ENCODE assay signal across 11 cellular contexts in genomic region chr3:150078983-150079739, GRCh38.
DNase-seq lines count a peak whose midpoint lies in the region; ATAC-seq, FAIRE-seq and TF ChIP-seq lines count a peak whose summit lies in the region.
"Had no signal": no experiment of that assay in that cellular context is flagged by ENCODE, and none has a peak within 500 bp of the region (broad histone marks: within the 10 kb centered on the region; RNA-seq: fewer than 3 reads in every experiment).

No MANE protein-coding gene starts in this region.

- no peak overlapping the region for H3K9ac ChIP-seq in H1 (replicated peaks in 1 of 4; ENCODE audit: extremely low read depth in 1 of 4, low read depth in 3 of 4, low read length in 3 of 4)

- H2AK5ac ChIP-seq in H1 (ENCODE audit: low read depth, low read length): no peak overlapping the region

- peak overlapping the region; percentile 26 for H3K56ac ChIP-seq in H1 (replicated peaks; ENCODE audit: insufficient read length, low read depth, low read length)

- no peak overlapping the region for H2AFZ ChIP-seq in H1 (ENCODE audit: low read length)
- H2AFZ ChIP-seq in osteoblast (ENCODE audit: low read length): peak overlapping the region; percentile 82

- H3K18ac ChIP-seq in H1 (ENCODE audit: extremely low read depth, low read length): 0 out of 2 replicates have a peak overlapping the region, but pooled peaks have one; percentile 9

- H3K79me2 ChIP-seq in H1 (ENCODE audit: control insufficient read depth in 1 of 2, insufficient read depth in 2 of 2, low read length in 2 of 2) (no peaks in the 10 kb centered on the region), osteoblast (ENCODE audit: insufficient read depth, low read length) (no peaks in the 10 kb centered on the region)

- POLR2A ChIA-PET in H1 (lab: Charles Lee; ENCODE audit: partially characterized antibody): interaction anchor here (0.9 kb wide), 1 partner anchor 109 kb away, joined by 3 read pairs; no protein-coding TSS in a partner anchor

- no peak overlapping the region for H3K14ac ChIP-seq in H1 (ENCODE audit: insufficient read length)

- no peak for TF ChIP-seq CTCF in H1 (IDR thresholded peaks at IDR 0.05; ENCODE audit: control extremely low read depth in 1 of 3, insufficient read depth in 1 of 3, low read depth in 1 of 3, low read length in 3 of 3)
- no peak for TF ChIP-seq CTCF in osteoblast (IDR thresholded peaks at IDR 0.05; ENCODE audit: extremely low read depth, low read depth, low read length)
- no peak for TF ChIP-seq CTCF in testis (IDR thresholded peaks at IDR 0.05)

- no peak overlapping the region for H3K23ac ChIP-seq in H1 (ENCODE audit: insufficient read length)

- H2BK5ac ChIP-seq in H1 (ENCODE audit: low read depth, low read length): no peak overlapping the region

- H2BK120ac ChIP-seq in H1 (replicated peaks; ENCODE audit: low read depth, low read length): no peak overlapping the region

- TF ChIP-seq POLR2A in H1 (IDR thresholded peaks at IDR 0.05; ENCODE audit: control extremely low read depth in 1 of 2, low read depth in 2 of 2, low read length in 2 of 2) (no peak), testis (IDR thresholded peaks at IDR 0.05) (no peak)

- no peak for TF ChIP-seq RAD21 in H1 (IDR thresholded peaks at IDR 0.05 in 1 of 2, conservative IDR thresholded peaks at IDR 0.05 in 1 of 2; ENCODE audit: low read depth in 2 of 2, low read length in 2 of 2)

- H2BK15ac ChIP-seq in H1 (ENCODE audit: low read length): peak overlapping the region; percentile 12; the same call in 1 of the 2 replicates

- intact Hi-C loops in testis (cut with DNase I; ENCODE audit: low total_unique reads): no loop called here

- WGBS in H1 (ENCODE audit: extremely low coverage in 1 of 2, insufficient coverage in 1 of 2, insufficient read length in 1 of 2, insufficient replicate concordance in 2 of 2, low coverage in 1 of 2, low lambda C conversion rate in 2 of 2, missing lambda C conversion rate in 1 of 2), 2 experiments: 87% methylated on average over 6 of the region's 6 CpGs; no CpG with 5 or more reads in 1 of the 2 experiments
- WGBS in testis, 2 donors: 70 to 78% methylated on average over 6 of the region's 6 CpGs

- H2BK12ac ChIP-seq in H1 (ENCODE audit: low read depth, low read length): no peak overlapping the region

- H3K4me3 ChIP-seq in H1 (ENCODE audit: extremely low read depth in 1 of 4, insufficient read depth in 2 of 4, low read depth in 3 of 4, low read length in 4 of 4) (no peak overlapping the region), osteoblast (ENCODE audit: insufficient read depth, low read length) (no peak overlapping the region), testis (no peak overlapping the region)

- no peak for TF ChIP-seq EP300 in H1 (IDR thresholded peaks at IDR 0.05; ENCODE audit: borderline replicate concordance in 1 of 2, low read depth in 2 of 2, low read length in 2 of 2)

- H3K79me1 ChIP-seq in H1 (ENCODE audit: low read depth, low read length): no peaks in the 10 kb centered on the region

- no peak overlapping the region for H2BK20ac ChIP-seq in H1 (ENCODE audit: low read length)

- CTCF ChIA-PET in H1 (lab: Charles Lee; ENCODE audit: partially characterized antibody): interaction anchor here (0.6 to 1.5 kb wide), 5 partner anchors 11 to 133 kb away, joined by 3 to 4 read pairs (median 3); no protein-coding TSS in a partner anchor

- H3K4me1 ChIP-seq in H1 (replicated peaks in 1 of 4; ENCODE audit: control insufficient read depth in 3 of 4, insufficient read depth in 4 of 4, low read length in 3 of 4) (peaks cover 0 to 3% (median under 1%) of the 10 kb centered on the region in 4 experiments; a peak in 2 of 7 replicates), osteoblast (ENCODE audit: insufficient read depth, low read length) (peaks cover 51% of the 10 kb centered on the region), testis (no peaks in the 10 kb centered on the region)

- H3K27ac ChIP-seq in H1 (ENCODE audit: low read depth, low read length): no peak overlapping the region
- peak overlapping the region; percentile 99 for H3K27ac ChIP-seq in osteoblast (ENCODE audit: low read depth, low read length)
- H3K27ac ChIP-seq in testis: no peak overlapping the region

- no peaks in the 10 kb centered on the region; the same call in 1 of the 2 replicates for H3K23me2 ChIP-seq in H1 (ENCODE audit: low read depth, low read length)

- H3K36me3 ChIP-seq in H1 (ENCODE audit: control insufficient read depth in 2 of 4, insufficient read depth in 4 of 4, low read length in 3 of 4) (no peaks in the 10 kb centered on the region), osteoblast (ENCODE audit: insufficient read depth, low read length) (no peaks in the 10 kb centered on the region), testis (ENCODE audit: low read depth, missing control alignments) (no peaks in the 10 kb centered on the region)

- no peak overlapping the region for H4K5ac ChIP-seq in H1 (ENCODE audit: insufficient read length, low read depth, low read length)

- H3K4me2 ChIP-seq in H1 (ENCODE audit: insufficient read depth in 1 of 2, low read depth in 2 of 2, low read length in 2 of 2) (no peak overlapping the region), osteoblast (ENCODE audit: insufficient read depth, low read length) (peak overlapping the region; percentile 18)

- peak; percentile 77 for DNase-seq in DMS 273 (lab: John Stamatoyannopoulos, UW; ENCODE audit: unreplicated experiment)
- peak; percentile 98 for DNase-seq in NCI-H226
- DNase-seq in H1 (ENCODE audit: low read depth in 1 of 2, low spot score in 2 of 2): no peak
- peak; percentile 89 for DNase-seq in osteoblast (ENCODE audit: insufficient read length, low spot score, missing footprints)
- DNase-seq in T-helper 2 cell: no peak
- DNase-seq in testis: no peak
- DNase-seq in activated gamma-delta T cell (lab: John Stamatoyannopoulos, UW): no peak
- DNase-seq: GOT3, NCI-H345 had no signal

- no peak for ATAC-seq in HG03520 (IDR thresholded peaks at IDR 0.05; ENCODE audit: unreplicated experiment)

- no peak overlapping the region for H4K91ac ChIP-seq in H1 (replicated peaks; ENCODE audit: insufficient read length, low read length)

- peaks cover 3 to 7% of the 10 kb centered on the region in 2 experiments; a peak in 1 of 4 replicates for H3K9me3 ChIP-seq in H1 (ENCODE audit: insufficient read depth in 2 of 2, low read depth in 1 of 2, low read length in 1 of 2)
- H3K9me3 ChIP-seq in osteoblast (ENCODE audit: low read depth, low read length): no peaks in the 10 kb centered on the region
- no peaks in the 10 kb centered on the region for H3K9me3 ChIP-seq in testis

- no peak overlapping the region for H3K4ac ChIP-seq in H1 (replicated peaks; ENCODE audit: insufficient read length, low read depth, low read length)

- H4K20me1 ChIP-seq in H1 (replicated peaks in 1 of 2; ENCODE audit: control insufficient read depth in 1 of 2, insufficient read depth in 2 of 2, low read length in 2 of 2): no peaks in the 10 kb centered on the region
- no peaks in the 10 kb centered on the region for H4K20me1 ChIP-seq in osteoblast (ENCODE audit: insufficient read depth, low read length)

- FAIRE-seq in H1 (lab: Jason Lieb, UNC): no peak
- FAIRE-seq: endothelial cell of umbilical vein had no signal

- H3K27me3 ChIP-seq in H1 (replicated peaks in 1 of 4; ENCODE audit: control insufficient read depth in 3 of 4, extremely low read depth in 1 of 4, insufficient read depth in 3 of 4, low read length in 3 of 4): no peaks in the 10 kb centered on the region
- no peaks in the 10 kb centered on the region for H3K27me3 ChIP-seq in osteoblast (ENCODE audit: insufficient read depth, low read length)
- H3K27me3 ChIP-seq in testis: no peaks in the 10 kb centered on the region

- no peak overlapping the region for H4K8ac ChIP-seq in H1 (ENCODE audit: extremely low read depth, insufficient read depth, low read length)

TF ChIP-seq in H1, 55 proteins besides CTCF, POLR2A, EP300 and RAD21:
- TF ChIP-seq POLR2AphosphoS5 (IDR thresholded peaks at IDR 0.05; ENCODE audit: low read depth, low read length): no peak

Comparison
In these comparisons a context has a peak if more than half of its experiments do, and no peak if none do; other contexts are left out.
1. DNase-seq: peak in DMS 273 (single experiment), NCI-H226 (single experiment) and osteoblast (single experiment); none in H1 (0 of 2), T-helper 2 cell (0 of 5), testis (single experiment) and activated gamma-delta T cell (single experiment).